28 cellular contexts compared by ENCODE assay signal in genomic region chr2:28048341-28048740, GRCh38.
DNase-seq lines count a peak whose midpoint lies in the region; ATAC-seq and TF ChIP-seq lines count a peak whose summit lies in the region.
"Had no signal": no experiment of that assay in that cellular context is flagged by ENCODE, and none has a peak within 500 bp of the region (broad histone marks: within the 10 kb centered on the region; RNA-seq: fewer than 3 reads in every experiment).

No MANE protein-coding gene starts in this region.

- H3K9me3 Mint-ChIP-seq in MCF 10A (ENCODE audit: unreplicated experiment) = no peaks in the 10 kb centered on the region
- H3K9me3 Mint-ChIP-seq in stimulated activated effector memory CD8-positive, alpha-beta T cell treated with anti-CD3 and anti-CD28 coated beads, Interleukin-12 subunit alpha, Interleukin-12 subunit beta, amount 100 ng/mL, for 72 hours = no peaks in the 10 kb centered on the region
- H3K9me3 Mint-ChIP-seq: GM23338; T-helper 2 cell treated with Interferon-gamma antibody and Interleukin-4, amounts not matched to agents 5 μg/mL and 100 μg/mL, for 36 hours had no signal

- no peak for TF ChIP-seq CTCF in MCF 10A (IDR thresholded peaks at IDR 0.05; ENCODE audit: unreplicated experiment)
- TF ChIP-seq CTCF in breast epithelium (IDR thresholded peaks at IDR 0.05) = no peak

- peak overlapping the region; percentile 63 for H3K27ac Mint-ChIP-seq in MCF 10A (ENCODE audit: low read depth, unreplicated experiment)
- H3K27ac Mint-ChIP-seq in stimulated activated effector memory CD8-positive, alpha-beta T cell treated with anti-CD3 and anti-CD28 coated beads, Interleukin-12 subunit alpha, Interleukin-12 subunit beta, amount 100 ng/mL, for 72 hours = peak overlapping the region; percentile 37
- H3K27ac Mint-ChIP-seq: GM23338; T-helper 2 cell treated with Interferon-gamma antibody and Interleukin-4, amounts not matched to agents 5 μg/mL and 100 μg/mL, for 36 hours had no signal

- no peak for TF ChIP-seq POLR2A in breast epithelium (IDR thresholded peaks at IDR 0.05)

- H3K27me3 ChIP-seq in breast epithelium = no peaks in the 10 kb centered on the region
- H3K27me3 ChIP-seq: dorsolateral prefrontal cortex, foreskin keratinocyte, suprapubic skin had no signal

- no peak overlapping the region for H3K27ac ChIP-seq in breast epithelium
- H3K27ac ChIP-seq: dorsolateral prefrontal cortex, foreskin keratinocyte, lower lobe of right lung, suprapubic skin, VCaP had no signal

- POLR2A ChIA-PET in MCF 10A (lab: Yijun Ruan, JAX) = interaction anchor here (1.2 kb wide), 1 partner anchor 86 kb away, joined by 3 read pairs; no protein-coding TSS in a partner anchor

- no peak overlapping the region for H3K4me3 Mint-ChIP-seq in MCF 10A (ENCODE audit: unreplicated experiment)
- H3K4me3 Mint-ChIP-seq in stimulated activated effector memory CD8-positive, alpha-beta T cell treated with anti-CD3 and anti-CD28 coated beads, Interleukin-12 subunit alpha, Interleukin-12 subunit beta, amount 100 ng/mL, for 72 hours = no peak overlapping the region
- H3K4me3 Mint-ChIP-seq: GM23338; T-helper 2 cell treated with Interferon-gamma antibody and Interleukin-4, amounts not matched to agents 5 μg/mL and 100 μg/mL, for 36 hours had no signal

- H3K36me3 Mint-ChIP-seq in MCF 10A (ENCODE audit: insufficient read depth, unreplicated experiment) = peaks cover 12% of the 10 kb centered on the region
- peaks cover 44% of the 10 kb centered on the region for H3K36me3 Mint-ChIP-seq in stimulated activated effector memory CD8-positive, alpha-beta T cell treated with anti-CD3 and anti-CD28 coated beads, Interleukin-12 subunit alpha, Interleukin-12 subunit beta, amount 100 ng/mL, for 72 hours

- no peaks in the 10 kb centered on the region for H3K4me1 ChIP-seq in breast epithelium

- CTCF ChIA-PET in MCF 10A (lab: Yijun Ruan, JAX) = interaction anchor here (0.6 kb wide), 1 partner anchor 1087 kb away, joined by 3 read pairs; no protein-coding TSS in a partner anchor

- no peaks in the 10 kb centered on the region for H3K9me3 ChIP-seq in breast epithelium
- H3K9me3 ChIP-seq: lower lobe of right lung, suprapubic skin had no signal

- no peak for DNase-seq in MCF 10A (ENCODE audit: unreplicated experiment)
- no peak for DNase-seq in breast epithelium (ENCODE audit: low spot score in 2 of 2)
- peak; percentile 57 for DNase-seq in amniotic epithelial cell (ENCODE audit: low read depth)
- DNase-seq in glomerular visceral epithelial cell (ENCODE audit: extremely low spot score) = peak; percentile 11
- DNase-seq in stimulated activated effector memory CD8-positive, alpha-beta T cell treated with anti-CD3 and anti-CD28 coated beads, Interleukin-12 subunit alpha, Interleukin-12 subunit beta, amount 100 ng/mL, for 72 hours (ENCODE audit: low spot score in 2 of 2) = no peak
- no peak for DNase-seq in COR-L47 (lab: John Stamatoyannopoulos, UW)
- no peak for DNase-seq in cerebellum (ENCODE audit: low spot score)
- DNase-seq in iPS-NIHi11 (ENCODE audit: low spot score) = no peak
- DNase-seq: 8988T; activated CD4-positive, alpha-beta T cell treated with anti-CD3 and anti-CD28 coated beads for 48 hours; activated naive CD4-positive, alpha-beta T cell treated with Interleukin-2 at 50 U/mL for 16 hours; activated T-cell treated with anti-CD3 and anti-CD28 coated beads, Interleukin-2, amount 50 U/mL, for 48 hours; anterior cingulate cortex; central memory CD4-positive, alpha-beta T cell; dorsolateral prefrontal cortex; hypothalamus; islet precursor cell; lower lobe of right lung; NCI-H1092; NCI-H187 treated with DMSO at 0.1 percent for 48 hours; NCI-H2227 treated with DMSO at 0.1 percent for 48 hours; NCI-H748 treated with DMSO at 0.1 percent for 48 hours had no signal

- H3K4me1 Mint-ChIP-seq in MCF 10A (ENCODE audit: insufficient read depth, unreplicated experiment) = peaks cover 15% of the 10 kb centered on the region
- H3K4me1 Mint-ChIP-seq in stimulated activated effector memory CD8-positive, alpha-beta T cell treated with anti-CD3 and anti-CD28 coated beads, Interleukin-12 subunit alpha, Interleukin-12 subunit beta, amount 100 ng/mL, for 72 hours = peaks cover 22% of the 10 kb centered on the region

- intact Hi-C loops in MCF 10A (cut with micrococcal nuclease) = no loop called here
- intact Hi-C loops in breast epithelium (cut with DNase I; ENCODE audit: low total_unique reads) = no loop called here

- H3K4me3 ChIP-seq in breast epithelium = no peak overlapping the region
- H3K4me3 ChIP-seq: dorsolateral prefrontal cortex, GM23338, lower lobe of right lung, skin epidermis, suprapubic skin had no signal

- no TSS peak for BruUV-seq in MCF 10A (replicated peaks; lab: Mats Ljungman, UMichigan)

- no peaks in the 10 kb centered on the region for H3K36me3 ChIP-seq in breast epithelium
- H3K36me3 ChIP-seq: lower lobe of right lung, suprapubic skin had no signal

- H3K27me3 Mint-ChIP-seq in MCF 10A (ENCODE audit: insufficient read depth, unreplicated experiment) = no peaks in the 10 kb centered on the region

- ATAC-seq in stimulated activated effector memory CD8-positive, alpha-beta T cell treated with anti-CD3 and anti-CD28 coated beads, Interleukin-12 subunit alpha, Interleukin-12 subunit beta, amount 100 ng/mL, for 72 hours = no peak
- ATAC-seq: foreskin keratinocyte, GM23338 had no signal

Comparison
In these comparisons a context has a peak if more than half of its experiments do, and no peak if none do; other contexts are left out.
1. DNase-seq: peak in amniotic epithelial cell (single experiment) and glomerular visceral epithelial cell (single experiment); none in MCF 10A (single experiment), breast epithelium (0 of 2), stimulated activated effector memory CD8-positive, alpha-beta T cell treated with anti-CD3 and anti-CD28 coated beads, Interleukin-12 subunit alpha, Interleukin-12 subunit beta, amount 100 ng/mL, for 72 hours (0 of 2), COR-L47 (single experiment), cerebellum (single experiment) and iPS-NIHi11 (single experiment).